In genomic region chr9:2241461-2241874, GRCh38 we compare ENCODE assay signal across 8 cellular contexts.
DNase-seq lines count a peak whose midpoint lies in the region; ATAC-seq and TF ChIP-seq lines count a peak whose summit lies in the region.

No MANE protein-coding gene starts in this region.

- peak; percentile 14 for ATAC-seq in stimulated activated effector memory CD8-positive, alpha-beta T cell treated with anti-CD3 and anti-CD28 coated beads, Interleukin-12 subunit alpha, Interleukin-12 subunit beta, amount 100 ng/mL, for 72 hours

- H3K9me3 Mint-ChIP-seq in activated T-cell treated with anti-CD3 and anti-CD28 coated beads, Interleukin-2, amount 50 U/mL, for 24 hours: peaks cover 4% of the 10 kb centered on the region
- H3K9me3 Mint-ChIP-seq in immature natural killer cell: no peaks in the 10 kb centered on the region
- H3K9me3 Mint-ChIP-seq in stimulated activated effector memory CD8-positive, alpha-beta T cell treated with anti-CD3 and anti-CD28 coated beads, Interleukin-12 subunit alpha, Interleukin-12 subunit beta, amount 100 ng/mL, for 72 hours: peaks cover 3% of the 10 kb centered on the region

- H3K27me3 Mint-ChIP-seq in activated T-cell treated with anti-CD3 and anti-CD28 coated beads, Interleukin-2, amount 50 U/mL, for 24 hours: peaks cover 24% of the 10 kb centered on the region
- H3K27me3 Mint-ChIP-seq in immature natural killer cell (ENCODE audit: low read depth in 3 of 3): peaks cover 0 to 14% (median 3%) of the 10 kb centered on the region in 3 donors

- DNase-seq in activated T-cell treated with anti-CD3 and anti-CD28 coated beads, Interleukin-2, amount 50 U/mL, for 24 hours: no peak
- no peak for DNase-seq in activated T-cell treated with anti-CD3 and anti-CD28 coated beads for 4 hours
- DNase-seq in breast epithelium (ENCODE audit: low spot score in 2 of 2): no peak
- DNase-seq in immature natural killer cell: peak in 1 of 3 donors; percentile 7
- DNase-seq in stimulated activated effector memory CD8-positive, alpha-beta T cell treated with anti-CD3 and anti-CD28 coated beads, Interleukin-12 subunit alpha, Interleukin-12 subunit beta, amount 100 ng/mL, for 72 hours (ENCODE audit: low spot score in 2 of 2): no peak
- no peak for DNase-seq in NOMO-1 treated with dmso at 0.1 percent for 144 hours (lab: John Stamatoyannopoulos, UW; ENCODE audit: unreplicated experiment)
- DNase-seq in NCI-H748 treated with DMSO at 0.1 percent for 48 hours (lab: John Stamatoyannopoulos, UW): no peak

- no peak overlapping the region for H3K27ac Mint-ChIP-seq in activated T-cell treated with anti-CD3 and anti-CD28 coated beads, Interleukin-2, amount 50 U/mL, for 24 hours
- H3K27ac Mint-ChIP-seq in immature natural killer cell: no peak overlapping the region
- H3K27ac Mint-ChIP-seq in stimulated activated effector memory CD8-positive, alpha-beta T cell treated with anti-CD3 and anti-CD28 coated beads, Interleukin-12 subunit alpha, Interleukin-12 subunit beta, amount 100 ng/mL, for 72 hours: no peak overlapping the region

- H3K4me1 Mint-ChIP-seq in activated T-cell treated with anti-CD3 and anti-CD28 coated beads, Interleukin-2, amount 50 U/mL, for 24 hours (ENCODE audit: low read depth): peaks cover 16% of the 10 kb centered on the region
- peaks cover 17 to 19% of the 10 kb centered on the region in 2 donors for H3K4me1 Mint-ChIP-seq in immature natural killer cell
- peaks cover 21% of the 10 kb centered on the region for H3K4me1 Mint-ChIP-seq in stimulated activated effector memory CD8-positive, alpha-beta T cell treated with anti-CD3 and anti-CD28 coated beads, Interleukin-12 subunit alpha, Interleukin-12 subunit beta, amount 100 ng/mL, for 72 hours

- H3K4me3 ChIP-seq in HUES6 (ENCODE audit: low read depth, low read length) (peak overlapping the region; percentile 63), breast epithelium (peak overlapping the region; percentile 37 to 64 (median 50))

- peaks cover 6% of the 10 kb centered on the region for H3K36me3 ChIP-seq in HUES6 (ENCODE audit: control insufficient read depth, insufficient read depth, low read length)
- H3K36me3 ChIP-seq in breast epithelium: no peaks in the 10 kb centered on the region

- H3K27ac ChIP-seq in HUES6 (ENCODE audit: low read depth, low read length) (peak overlapping the region; percentile 74), breast epithelium (peak overlapping the region; percentile 27 to 70)

- peak overlapping the region; percentile 78 for H3K9ac ChIP-seq in HUES6 (ENCODE audit: low read length)

- no peaks in the 10 kb centered on the region for H3K36me3 Mint-ChIP-seq in activated T-cell treated with anti-CD3 and anti-CD28 coated beads, Interleukin-2, amount 50 U/mL, for 24 hours (ENCODE audit: low read depth)
- peaks cover 0 to 6% (median 5%) of the 10 kb centered on the region in 3 donors for H3K36me3 Mint-ChIP-seq in immature natural killer cell
- no peaks in the 10 kb centered on the region for H3K36me3 Mint-ChIP-seq in stimulated activated effector memory CD8-positive, alpha-beta T cell treated with anti-CD3 and anti-CD28 coated beads, Interleukin-12 subunit alpha, Interleukin-12 subunit beta, amount 100 ng/mL, for 72 hours

- H3K4me3 Mint-ChIP-seq in activated T-cell treated with anti-CD3 and anti-CD28 coated beads, Interleukin-2, amount 50 U/mL, for 24 hours: peak overlapping the region; percentile 68
- H3K4me3 Mint-ChIP-seq in immature natural killer cell: peak overlapping the region; percentile 83 to 86 (median 85)
- H3K4me3 Mint-ChIP-seq in stimulated activated effector memory CD8-positive, alpha-beta T cell treated with anti-CD3 and anti-CD28 coated beads, Interleukin-12 subunit alpha, Interleukin-12 subunit beta, amount 100 ng/mL, for 72 hours: peak overlapping the region; percentile 76

- peak in 2 of 3 donors; percentile 29 to 43 for TF ChIP-seq CTCF in breast epithelium (IDR thresholded peaks at IDR 0.05)

- TF ChIP-seq POLR2A in breast epithelium (IDR thresholded peaks at IDR 0.05): no peak

- intact Hi-C loops in breast epithelium (cut with DNase I; ENCODE audit: low total_unique reads): no loop called here

- H3K4me1 ChIP-seq in HUES6 (ENCODE audit: control insufficient read depth, insufficient read depth, low read length): peaks cover 31% of the 10 kb centered on the region
- H3K4me1 ChIP-seq in breast epithelium: peaks cover 0 to 4% of the 10 kb centered on the region in 2 donors

- H3K27me3 ChIP-seq in HUES6 (ENCODE audit: control insufficient read depth, insufficient read depth, low read length) (no peaks in the 10 kb centered on the region), breast epithelium (no peaks in the 10 kb centered on the region)

- H3K9me3 ChIP-seq in HUES6 (ENCODE audit: control insufficient read depth, insufficient read depth, low read depth, low read length) (peaks cover 5% of the 10 kb centered on the region; the same call in 1 of the 2 replicates), breast epithelium (no peaks in the 10 kb centered on the region)
